Comparison of ENCODE assay signal across 14 cellular contexts in the genomic region with DNA sequence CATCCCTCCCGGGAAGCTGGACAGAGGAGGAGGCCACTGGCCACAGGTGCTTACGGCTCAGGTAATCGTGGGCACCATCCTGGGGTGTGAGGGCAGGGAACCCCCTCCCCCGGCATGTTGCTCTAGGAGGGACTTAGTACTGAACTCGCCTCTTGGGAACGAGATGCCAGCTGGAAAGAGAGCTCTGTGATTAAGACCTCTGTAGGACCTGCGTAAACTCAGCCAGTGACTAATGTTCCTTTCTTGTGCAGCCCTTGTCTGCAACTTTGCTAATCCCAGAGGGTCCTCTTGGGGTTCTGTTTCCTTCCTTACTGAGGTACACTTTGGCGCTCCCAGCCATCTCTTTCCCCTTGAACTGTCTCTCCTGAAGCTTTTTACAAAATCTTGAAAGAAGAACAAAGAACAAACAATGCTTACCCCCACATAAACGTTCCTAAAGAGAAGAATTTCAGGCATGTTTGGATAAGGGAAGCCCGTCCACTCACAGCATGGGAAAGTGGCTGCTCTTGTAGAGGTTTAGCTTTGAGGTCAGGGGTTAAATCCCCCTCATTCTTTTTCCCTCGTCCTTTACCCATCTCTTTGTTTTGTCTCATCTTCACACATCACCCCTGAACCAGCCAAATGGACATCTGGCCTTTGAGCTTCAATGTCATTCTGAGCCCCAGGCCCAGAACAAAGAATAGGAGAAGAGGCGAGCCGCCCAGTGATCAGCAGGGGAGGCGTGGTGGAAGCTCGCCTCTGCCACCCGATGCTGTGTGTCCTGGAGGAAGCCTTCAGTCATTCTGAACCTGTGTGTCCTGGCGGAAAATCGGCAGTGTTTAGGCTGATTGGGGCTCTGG. TPM values are rescaled to one million over a fixed set of nuclear protein-coding genes. Genes with fewer than 3 reads are reported as not detected.
A peak's percentile ranks its signal among the peaks of the same experiment; 100 is the strongest.
DNase-seq lines count a peak whose midpoint lies in the region; FAIRE-seq and TF ChIP-seq lines count a peak whose summit lies in the region.
"Had no signal": no experiment of that assay in that cellular context is flagged by ENCODE, and none has a peak within 500 bp of the region (broad histone marks: within the 10 kb centered on the region; RNA-seq: fewer than 3 reads in every experiment).

No MANE protein-coding gene starts in this region.

- H3K36me3 ChIP-seq in NT2/D1 (ENCODE audit: insufficient read depth, insufficient read length, low read length) (no peaks in the 10 kb centered on the region), esophagus muscularis mucosa (peaks cover 0 to 22% (median 5%) of the 10 kb centered on the region in 4 donors)
- H3K36me3 ChIP-seq in CD4-positive, alpha-beta memory T cell (ENCODE audit: insufficient read depth, low read length): no peaks in the 10 kb centered on the region

- intact Hi-C loops in esophagus muscularis mucosa (cut with DNase I): no loop called here
- intact Hi-C loops in CD4-positive, alpha-beta memory T cell (cut with micrococcal nuclease): no loop called here

- no peak overlapping the region for H3K4me3 Mint-ChIP-seq in CD4-positive, alpha-beta memory T cell

- POLR2A ChIA-PET in CD4-positive, alpha-beta memory T cell (lab: Charles Lee; ENCODE audit: partially characterized antibody): interaction anchor here (0.5 kb wide), 1 partner anchor 15 kb away, joined by 4 read pairs; no protein-coding TSS in a partner anchor

- peak; percentile 57 for DNase-seq in EL
- DNase-seq in NT2/D1 (ENCODE audit: low read depth, low spot score): peak; percentile 72
- no peak for DNase-seq in esophagus muscularis mucosa (ENCODE audit: extremely low spot score)
- peak; percentile 63 for DNase-seq in non-pigmented ciliary epithelial cell (ENCODE audit: low read depth)
- no peak for DNase-seq in CD4-positive, alpha-beta memory T cell
- DNase-seq in caudate nucleus (lab: John Stamatoyannopoulos, UW): no peak
- DNase-seq in HuH-7 (ENCODE audit: low spot score): no peak
- DNase-seq in GM12892 (ENCODE audit: insufficient read length): no peak
- DNase-seq: activated effector memory CD4-positive, alpha-beta T cell treated with anti-CD3 and anti-CD28 coated beads, Interleukin-2, amount 50 U/mL, for 16 hours; DMS79 treated with DMSO at 0.1 percent for 48 hours; NCI-H2081; PC-3; stimulated activated naive CD4-positive, alpha-beta T cell treated with Interleukin-2 at 50 U/mL for 16 hours had no signal

- H3K4me1 ChIP-seq in NT2/D1 (ENCODE audit: insufficient read depth, insufficient read length): peaks cover 50% of the 10 kb centered on the region
- H3K4me1 ChIP-seq in esophagus muscularis mucosa: peaks cover 11 to 65% (median 52%) of the 10 kb centered on the region in 4 donors
- H3K4me1 ChIP-seq in CD4-positive, alpha-beta memory T cell (ENCODE audit: insufficient read depth, low read length): peaks cover 18% of the 10 kb centered on the region

- no peaks in the 10 kb centered on the region for H3K9me3 Mint-ChIP-seq in CD4-positive, alpha-beta memory T cell

- H3K9me3 ChIP-seq in NT2/D1 (ENCODE audit: insufficient read depth, low read length): no peaks in the 10 kb centered on the region
- H3K9me3 ChIP-seq in esophagus muscularis mucosa: no peaks in the 10 kb centered on the region
- H3K9me3 ChIP-seq in CD4-positive, alpha-beta memory T cell (ENCODE audit: control insufficient read depth in 1 of 2, low read length in 2 of 2): no peaks in the 10 kb centered on the region

- H3K4me1 Mint-ChIP-seq in CD4-positive, alpha-beta memory T cell: peaks cover 10 to 26% (median 16%) of the 10 kb centered on the region in 4 donors

- no peak for TF ChIP-seq CTCF in esophagus muscularis mucosa (IDR thresholded peaks at IDR 0.05)

- H3K27ac ChIP-seq in esophagus muscularis mucosa (replicated peaks in 1 of 4) (peak overlapping the region; percentile 52 to 79 (median 66)), caudate nucleus (ENCODE audit: low read depth, low read length) (no peak overlapping the region)
- no peak overlapping the region for H3K27ac ChIP-seq in CD4-positive, alpha-beta memory T cell (ENCODE audit: low read depth, low read length)

- no peak for TF ChIP-seq POLR2A in esophagus muscularis mucosa (IDR thresholded peaks at IDR 0.05; ENCODE audit: low read depth)
- TF ChIP-seq POLR2A in GM12892 (IDR thresholded peaks at IDR 0.05; ENCODE audit: low read depth, low read length): no peak

- WGBS in esophagus muscularis mucosa: 50% methylated on average over 16 of the region's 18 CpGs

- CTCF ChIA-PET in CD4-positive, alpha-beta memory T cell (lab: Charles Lee; ENCODE audit: partially characterized antibody): interaction anchor here (1.5 kb wide), 1 partner anchor 50 kb away, joined by 4 read pairs; no protein-coding TSS in a partner anchor

- H3K27me3 Mint-ChIP-seq in CD4-positive, alpha-beta memory T cell: no peaks in the 10 kb centered on the region

- TF ChIP-seq EP300 in esophagus muscularis mucosa (IDR thresholded peaks at IDR 0.05): no peak

- FAIRE-seq in GM12892 (lab: Jason Lieb, UNC): no peak
- FAIRE-seq: endothelial cell of umbilical vein had no signal

- peak overlapping the region in 3 of 7 donors; percentile 4 to 80 (median 25) for H3K27ac Mint-ChIP-seq in CD4-positive, alpha-beta memory T cell

- H3K4me3 ChIP-seq in NT2/D1 (ENCODE audit: insufficient read length, low read depth) (no peak overlapping the region), esophagus muscularis mucosa (no peak overlapping the region)
- no peak overlapping the region for H3K4me3 ChIP-seq in CD4-positive, alpha-beta memory T cell (ENCODE audit: low read length in 2 of 2)

- H3K36me3 Mint-ChIP-seq in CD4-positive, alpha-beta memory T cell: no peaks in the 10 kb centered on the region

- H3K27me3 ChIP-seq in NT2/D1 (ENCODE audit: insufficient read depth, insufficient read length): no peaks in the 10 kb centered on the region
- no peaks in the 10 kb centered on the region for H3K27me3 ChIP-seq in esophagus muscularis mucosa
- no peaks in the 10 kb centered on the region for H3K27me3 ChIP-seq in CD4-positive, alpha-beta memory T cell (ENCODE audit: insufficient read depth, low read length)

- peak overlapping the region; percentile 42 for H3K9ac ChIP-seq in NT2/D1 (ENCODE audit: insufficient read length, low read depth)

RNA-seq across cellular contexts. Expression of a gene that starts 37.4 kb away (rescaled TPM):
- 10 to 100 TPM; 10.1 to 37.8 (median 18.5) TPM for total RNA-seq in esophagus muscularis mucosa
- total RNA-seq in CD4-positive, alpha-beta memory T cell: 1 to 10 TPM; 8.1 to 8.4 TPM
- 10 to 100 TPM; 12.0 to 20.1 TPM for polyA plus RNA-seq in CD4-positive, alpha-beta memory T cell
- not detected for polyA plus RNA-seq in GM12892 (2012; ENCODE audit: missing spikeins)

RNA-seq across cellular contexts. Expression of a gene that starts 41.2 kb away (rescaled TPM):
- total RNA-seq in esophagus muscularis mucosa: 10 to 100 TPM in 3 of 4 donors, 1 to 10 TPM in 1; 9.3 to 22.0 (median 17.1) TPM
- under 1 TPM; 0.20 to 0.33 TPM for total RNA-seq in CD4-positive, alpha-beta memory T cell
- polyA plus RNA-seq in CD4-positive, alpha-beta memory T cell: under 1 TPM in 1 of 2 donors, not detected in 1; 0.14 TPM
- 0.17 TPM for polyA plus RNA-seq in GM12892 (2012; ENCODE audit: missing spikeins)

Comparison
In these comparisons a context has a peak if more than half of its experiments do, and no peak if none do; other contexts are left out.
1. DNase-seq: peak in EL (single experiment), NT2/D1 (single experiment) and non-pigmented ciliary epithelial cell (single experiment); none in esophagus muscularis mucosa (single experiment), CD4-positive, alpha-beta memory T cell (0 of 5), caudate nucleus (0 of 61), HuH-7 (single experiment) and GM12892 (single experiment).
2. H3K27ac ChIP-seq: peak in esophagus muscularis mucosa (4 of 4); none in CD4-positive, alpha-beta memory T cell (single experiment) and caudate nucleus (single experiment).
3. RNA of a gene that starts 41.2 kb away (total RNA-seq): 9.3 to 22.0 TPM in esophagus muscularis mucosa; 0.20 to 0.33 TPM in CD4-positive, alpha-beta memory T cell; every median in the first group is over 4 times any median in the second.